16 cellular contexts compared by ENCODE assay signal in genomic region chr10:35423505-35424306, GRCh38.
DNase-seq lines count a peak whose midpoint lies in the region; TF ChIP-seq lines count a peak whose summit lies in the region.
"Had no signal": no experiment of that assay in that cellular context is flagged by ENCODE, and none has a peak within 500 bp of the region (broad histone marks: within the 10 kb centered on the region; RNA-seq: fewer than 3 reads in every experiment).

No MANE protein-coding gene starts in this region.

- peak overlapping the region; percentile 13 for H3K27ac ChIP-seq in caudate nucleus (ENCODE audit: low read depth, low read length)
- no peak overlapping the region for H3K27ac ChIP-seq in SJCRH30
- H3K27ac ChIP-seq: colonic mucosa had no signal

- no peaks in the 10 kb centered on the region for H3K36me3 ChIP-seq in SJCRH30
- H3K36me3 ChIP-seq: colonic mucosa had no signal

- H3K9me3 ChIP-seq in SJCRH30 (replicated peaks) = no peaks in the 10 kb centered on the region
- H3K9me3 ChIP-seq: colonic mucosa had no signal

- H3K27me3 ChIP-seq in SJCRH30 = no peaks in the 10 kb centered on the region
- H3K27me3 ChIP-seq: colonic mucosa had no signal

- no peak overlapping the region for H3K4me3 ChIP-seq in AG09309 (ENCODE audit: control insufficient read depth, low read depth, low read length)
- H3K4me3 ChIP-seq in SJCRH30 = no peak overlapping the region
- H3K4me3 ChIP-seq: colonic mucosa, GM12878, K562 had no signal

- DNase-seq in AG09309 (ENCODE audit: low read depth) = no peak
- DNase-seq in M059J (ENCODE audit: low read depth) = peak; percentile 84
- no peak for DNase-seq in caudate nucleus (lab: John Stamatoyannopoulos, UW)
- DNase-seq in kidney tubule cell (ENCODE audit: low spot score) = peak; percentile 62
- DNase-seq in stimulated activated CD8-positive, alpha-beta memory T cell treated with anti-CD3 and anti-CD28 coated beads, Interleukin-4, amount 100 ng/mL, for 48 hours = no peak
- DNase-seq in activated CD8-positive, alpha-beta memory T cell treated with anti-CD3 and anti-CD28 coated beads for 24 hours = no peak
- DNase-seq in SJCRH30 = no peak
- no peak for DNase-seq in HuH-7 (ENCODE audit: low spot score)
- DNase-seq: colonic mucosa; DMS79; NCI-H1436; NCI-H524; SHP77; stimulated activated CD4-positive, alpha-beta T cell treated with anti-CD3 and anti-CD28 coated beads, Interleukin-2, amount 100 ng/mL, for 24 hours had no signal

- peak; percentile 21 for TF ChIP-seq CTCF in AG09309 (IDR thresholded peaks at IDR 0.05; ENCODE audit: control insufficient read depth, insufficient read depth, low read depth, low read length, missing control alignments)

- peaks cover 10% of the 10 kb centered on the region; the same call in 1 of the 2 replicates for H3K4me1 ChIP-seq in SJCRH30

Comparison
In these comparisons a context has a peak if more than half of its experiments do, and no peak if none do; other contexts are left out.
1. DNase-seq: peak in M059J (single experiment) and kidney tubule cell (single experiment); none in AG09309 (single experiment), caudate nucleus (0 of 61), stimulated activated CD8-positive, alpha-beta memory T cell treated with anti-CD3 and anti-CD28 coated beads, Interleukin-4, amount 100 ng/mL, for 48 hours (single experiment), activated CD8-positive, alpha-beta memory T cell treated with anti-CD3 and anti-CD28 coated beads for 24 hours (single experiment), SJCRH30 (0 of 2) and HuH-7 (single experiment).